10 cellular contexts compared by ENCODE assay signal in genomic region chr10:7748637-7749036, GRCh38. TPM values are rescaled to one million over a fixed set of nuclear protein-coding genes. Genes with fewer than 3 reads are reported as not detected.
DNase-seq lines count a peak whose midpoint lies in the region; ATAC-seq and TF ChIP-seq lines count a peak whose summit lies in the region.
"Not testable (repeated sequence)": the region's sequence is repeated elsewhere in the genome, so short reads cannot be mapped to it uniquely, and the experiment has no call there.
"Had no signal": no experiment of that assay in that cellular context is flagged by ENCODE, and none has a peak within 500 bp of the region (broad histone marks: within the 10 kb centered on the region; RNA-seq: fewer than 3 reads in every experiment).

No MANE protein-coding gene starts in this region.

- H2BK120ac ChIP-seq in mesendoderm (ENCODE audit: low read depth, low read length): not testable (repeated sequence)

- H3K9me2 ChIP-seq in GM23338 (ENCODE audit: insufficient read depth): not testable (repeated sequence)

- peak overlapping the region; percentile 58 for H3K27ac Mint-ChIP-seq in GM23338
- H3K27ac Mint-ChIP-seq in endodermal cell: not testable (repeated sequence)

- H3K4ac ChIP-seq in mesendoderm (ENCODE audit: low read depth, low read length): not testable (repeated sequence)

- not testable (repeated sequence) for H4K20me1 ChIP-seq in GM23338 (replicated peaks; ENCODE audit: insufficient read depth)

- not testable (repeated sequence) for H2BK5ac ChIP-seq in mesendoderm (ENCODE audit: low read length)

- not testable (repeated sequence) for H3K23ac ChIP-seq in mesendoderm (ENCODE audit: low read length)

- H2AFZ ChIP-seq in GM23338: not testable (repeated sequence)

- H3K79me2 ChIP-seq in GM23338 (replicated peaks; ENCODE audit: insufficient read depth); mesendoderm (ENCODE audit: control insufficient read depth, insufficient read depth, low read length): not testable (repeated sequence)

- 93 to 97% methylated on average over 6 to 7 of the region's 7 CpGs for WGBS in endodermal cell (ENCODE audit: insufficient coverage in 1 of 2, insufficient read length in 1 of 2), 2 experiments
- no CpG with 5 or more reads among the region's 7 CpGs for WGBS in mesendoderm (ENCODE audit: extremely low coverage, insufficient coverage, low lambda C conversion rate)

- not testable (repeated sequence) for H2BK15ac ChIP-seq in mesendoderm (replicated peaks; ENCODE audit: low read depth)

- H3K27me3 ChIP-seq in GM23338 (ENCODE audit: insufficient read depth); endodermal cell (ENCODE audit: control insufficient read depth, insufficient read depth, low read length, poor library complexity, severe bottlenecking); mesendoderm (ENCODE audit: insufficient read depth, low read length, poor library complexity): not testable (repeated sequence)

- not testable (repeated sequence) for H3K4me3 Mint-ChIP-seq in GM23338, endodermal cell

- not testable (repeated sequence) for H3K36me3 ChIP-seq in GM23338 (ENCODE audit: insufficient read depth); mesendoderm (ENCODE audit: control insufficient read depth, insufficient read depth, low read length)
- peaks cover 30% of the 10 kb centered on the region for H3K36me3 ChIP-seq in endodermal cell (ENCODE audit: control insufficient read depth, insufficient read depth, low read length)

- not testable (repeated sequence) for H3K9ac ChIP-seq in endodermal cell (ENCODE audit: extremely low read depth, low read length, poor library complexity, severe bottlenecking); mesendoderm (ENCODE audit: low read length)

- H3K27me3 Mint-ChIP-seq in GM23338 (ENCODE audit: insufficient read depth, low read depth, poor library complexity); endodermal cell (ENCODE audit: insufficient read depth): not testable (repeated sequence)

- not testable (repeated sequence) for H3K9me3 ChIP-seq in endodermal cell (ENCODE audit: control insufficient read depth, low read length)

- not testable (repeated sequence) for H3F3A ChIP-seq in GM23338 (replicated peaks; ENCODE audit: low read depth)

- H3K36me3 Mint-ChIP-seq in GM23338 (ENCODE audit: low read depth) (peaks cover 17% of the 10 kb centered on the region; the same call in 2 of the 3 replicates), endodermal cell (ENCODE audit: low read depth) (peaks cover 29% of the 10 kb centered on the region)

- not testable (repeated sequence) for TF ChIP-seq CTCF in GM23338 (conservative IDR thresholded peaks at IDR 0.05; ENCODE audit: low read depth in 2 of 2); endodermal cell (conservative IDR thresholded peaks at IDR 0.05)

- H3K4me1 Mint-ChIP-seq in GM23338, endodermal cell: not testable (repeated sequence)

- not testable (repeated sequence) for H3K4me1 ChIP-seq in GM23338 (ENCODE audit: insufficient read depth); endodermal cell (ENCODE audit: control insufficient read depth, insufficient read depth, low read length); mesendoderm (ENCODE audit: control insufficient read depth, low read depth, low read length)

- H3K9me3 Mint-ChIP-seq in GM23338, endodermal cell: not testable (repeated sequence)

- not testable (repeated sequence) for ATAC-seq in GM23338

- not testable (repeated sequence) for H3K56ac ChIP-seq in mesendoderm (ENCODE audit: low read length)

- not testable (repeated sequence) for H4K8ac ChIP-seq in mesendoderm (ENCODE audit: low read depth, low read length)

- not testable (repeated sequence) for H3K79me1 ChIP-seq in mesendoderm (ENCODE audit: low read length)

- not testable (repeated sequence) for H2AK5ac ChIP-seq in mesendoderm (ENCODE audit: low read length)

- H3K4me3 ChIP-seq in GM23338; endodermal cell (ENCODE audit: low read length); mesendoderm (ENCODE audit: low read length): not testable (repeated sequence)

- not testable (repeated sequence) for H3K27ac ChIP-seq in GM23338 (ENCODE audit: low read depth); endodermal cell (ENCODE audit: low read depth, low read length); mesendoderm (ENCODE audit: low read depth, low read length)

- not testable (repeated sequence) for H3K4me2 ChIP-seq in GM23338; mesendoderm (ENCODE audit: low read length)

- H4K5ac ChIP-seq in mesendoderm (ENCODE audit: low read length): not testable (repeated sequence)

- H3K18ac ChIP-seq in mesendoderm (ENCODE audit: low read length): not testable (repeated sequence)

- DNase-seq in EL (peak; percentile 36), GM23338 (ENCODE audit: low spot score) (peak; percentile 37), RKO (ENCODE audit: low spot score) (peak; percentile 37), amniotic epithelial cell (ENCODE audit: low read depth) (peak; percentile 13), endodermal cell (peak; percentile 46), iris pigment epithelial cell (ENCODE audit: low read depth) (peak; percentile 31), mesendoderm (peak; percentile 55)

RNA-seq across cellular contexts. Expression of gene KIN, which starts 39.2 kb away (rescaled TPM):
- total RNA-seq in GM23338 (2014; rRNA removed; shearing (Covaris generic)): 8.5 and 11.0 TPM in 2 replicates
- 31.7 and 34.8 TPM in 2 replicates for polyA plus RNA-seq in GM23338 (2016; fragmentation: Nextera tagmentation; extraction: Ambion mirVana)
- total RNA-seq in endodermal cell: 10 to 100 TPM; 17.9 TPM
- polyA plus RNA-seq in endodermal cell (2013, experiment 1 of 2): 18.2 TPM
- 22.0 TPM for polyA plus RNA-seq in endodermal cell (2013, experiment 2 of 2)
- 20.3 TPM for polyA plus RNA-seq in mesendoderm (2013, experiment 1 of 2)
- polyA plus RNA-seq in mesendoderm (2013, experiment 2 of 2): 21.7 TPM

RNA-seq across cellular contexts. Expression of gene ATP5F1C, which starts 39.3 kb away (rescaled TPM):
- total RNA-seq in GM23338 (2014; rRNA removed; shearing (Covaris generic)): 332 and 339 TPM in 2 replicates
- polyA plus RNA-seq in GM23338 (2016; fragmentation: Nextera tagmentation; extraction: Ambion mirVana): 519 and 537 TPM in 2 replicates
- 100 to 1,000 TPM; 248 to 287 TPM for total RNA-seq in endodermal cell
- 220 TPM for polyA plus RNA-seq in endodermal cell (2013, experiment 1 of 2)
- 229 TPM for polyA plus RNA-seq in endodermal cell (2013, experiment 2 of 2)
- 435 TPM for polyA plus RNA-seq in mesendoderm (2013, experiment 1 of 2)
- polyA plus RNA-seq in mesendoderm (2013, experiment 2 of 2): 440 TPM

RNA-seq across cellular contexts. Expression of gene ITIH2, which starts 45.5 kb away (rescaled TPM):
- total RNA-seq in GM23338 (2014; rRNA removed; shearing (Covaris generic)): not detected in 2 replicates
- polyA plus RNA-seq in GM23338 (2016; fragmentation: Nextera tagmentation; extraction: Ambion mirVana): 0.10 TPM in 1 of 2 replicates, not detected in the other
- not detected for total RNA-seq in endodermal cell
- polyA plus RNA-seq in endodermal cell (2013, experiment 1 of 2): not detected
- not detected for polyA plus RNA-seq in endodermal cell (2013, experiment 2 of 2)
- polyA plus RNA-seq in mesendoderm (2013, experiment 1 of 2): not detected
- not detected for polyA plus RNA-seq in mesendoderm (2013, experiment 2 of 2)
- total RNA-seq: CD4-positive, CD25-positive, alpha-beta regulatory T cell; CD8-positive, alpha-beta memory T cell; H7 had no signal
- polyA plus RNA-seq: CD4-positive, CD25-positive, alpha-beta regulatory T cell; CD8-positive, alpha-beta memory T cell had no signal
